28 cellular contexts compared by ENCODE assay signal in the genomic region with DNA sequence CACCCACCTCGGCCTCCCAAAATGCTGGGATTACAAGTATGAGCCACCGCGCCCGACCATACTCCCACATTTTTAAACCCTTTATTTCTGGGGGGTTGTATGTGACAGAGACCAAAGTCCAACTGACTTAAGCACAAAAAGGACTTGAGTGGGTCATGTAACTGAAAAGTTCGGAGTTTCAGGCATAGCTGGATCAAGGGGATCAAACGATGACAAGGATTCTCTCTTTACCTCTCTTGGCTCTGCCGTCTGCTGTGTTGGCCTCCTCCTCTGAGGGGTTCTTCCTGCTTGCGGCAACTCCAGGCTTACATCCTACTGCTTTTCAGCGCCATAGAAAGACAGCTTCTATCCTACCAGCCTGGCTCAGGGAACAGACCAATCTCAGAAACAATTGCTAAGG. TPM values are rescaled to one million over a fixed set of nuclear protein-coding genes. Genes with fewer than 3 reads are reported as not detected.
DNase-seq lines count a peak whose midpoint lies in the region; ATAC-seq, FAIRE-seq and TF ChIP-seq lines count a peak whose summit lies in the region.
"Had no signal": no experiment of that assay in that cellular context is flagged by ENCODE, and none has a peak within 500 bp of the region (broad histone marks: within the 10 kb centered on the region; RNA-seq: fewer than 3 reads in every experiment).

No MANE protein-coding gene starts in this region.

- no peak overlapping the region for H3K4me2 ChIP-seq in A549
- H3K4me2 ChIP-seq: BLaER1 had no signal

- H3K27ac Mint-ChIP-seq in WTC11: peak overlapping the region; percentile 49; the same call in 1 of the 2 replicates
- H3K27ac Mint-ChIP-seq: CD14-positive monocyte had no signal

- DNase-seq in A549 (ENCODE audit: low read depth in 1 of 2, low spot score in 1 of 2): no peak
- DNase-seq in H7: peak; percentile 13
- no peak for DNase-seq in WTC11 (ENCODE audit: low spot score)
- DNase-seq in psoas muscle: no peak
- no peak for DNase-seq in GM13977 (ENCODE audit: low spot score)
- DNase-seq in amniotic stem cell (lab: John Stamatoyannopoulos, UW): no peak
- DNase-seq in frontal cortex (ENCODE audit: low spot score in 2 of 2): no peak
- DNase-seq: 8988T; BE2C; C1 segment of cervical spinal cord; CD4-positive, alpha-beta memory T cell; CD4-positive, CD25-positive, alpha-beta regulatory T cell; CD8-positive, alpha-beta memory T cell; COR-L47; DMS 273 treated with DMSO at 0.1 percent for 48 hours; DMS153; DMS53; DMS79; DND-41; EL; GDM1 had no signal

- H3K4me1 ChIP-seq in A549 (no peaks in the 10 kb centered on the region; the same call in 2 of the 3 replicates), psoas muscle (peaks cover 24% of the 10 kb centered on the region)
- H3K4me1 ChIP-seq: BE2C had no signal

- no peaks in the 10 kb centered on the region for H3K27me3 Mint-ChIP-seq in WTC11 (ENCODE audit: low read depth)
- H3K27me3 Mint-ChIP-seq: CD4-positive, alpha-beta memory T cell; CD4-positive, CD25-positive, alpha-beta regulatory T cell; CD8-positive, alpha-beta memory T cell had no signal

- H3K4me3 Mint-ChIP-seq in WTC11: no peak overlapping the region
- H3K4me3 Mint-ChIP-seq: CD14-positive monocyte; CD4-positive, alpha-beta memory T cell had no signal

- H3K4me3 ChIP-seq in A549: no peak overlapping the region
- no peak overlapping the region for H3K4me3 ChIP-seq in H7 (ENCODE audit: insufficient read depth, low read depth, low read length)
- no peak overlapping the region for H3K4me3 ChIP-seq in psoas muscle
- H3K4me3 ChIP-seq: BLaER1, GM12878 had no signal

- H3K36me3 ChIP-seq in H7 (replicated peaks; ENCODE audit: control insufficient read depth, insufficient read depth, low read length): no peaks in the 10 kb centered on the region
- H3K36me3 ChIP-seq in psoas muscle (ENCODE audit: insufficient read depth in 1 of 2, low read depth in 1 of 2): no peaks in the 10 kb centered on the region
- H3K36me3 ChIP-seq: BE2C had no signal

- TF ChIP-seq RAD21 in A549 (conservative IDR thresholded peaks at IDR 0.05 in 1 of 2, IDR thresholded peaks at IDR 0.05 in 1 of 2): no peak

- H3K9me3 ChIP-seq in A549 (no peaks in the 10 kb centered on the region), psoas muscle (no peaks in the 10 kb centered on the region)
- H3K9me3 ChIP-seq: BE2C, BLaER1 had no signal

- intact Hi-C loops in psoas muscle (cut with DNase I): no loop called here

- peaks cover 12% of the 10 kb centered on the region for H3K4me1 Mint-ChIP-seq in WTC11
- H3K4me1 Mint-ChIP-seq: CD14-positive monocyte had no signal

- ATAC-seq in A549: 0 out of 6 replicates have a peak, but pooled peaks have one; percentile 20
- ATAC-seq in WTC11: no peak
- no peak for ATAC-seq in psoas muscle
- ATAC-seq in HG03139 (IDR thresholded peaks at IDR 0.05; ENCODE audit: unreplicated experiment): no peak
- ATAC-seq: GM12878 had no signal

- no peak for FAIRE-seq in A549 (lab: Jason Lieb, UNC)
- no peak for FAIRE-seq in frontal cortex (lab: Jason Lieb, UNC)
- FAIRE-seq: A204.1, GM12878, GM12892, GM19239 had no signal

- in situ Hi-C loops in GM13977 (cut with MboI; ENCODE audit: low pct_unique_long_range_greater_than_20kb, low sequenced_read_pairs, unreplicated experiment): no loop called here

- CTCF ChIA-PET in A549 (lab: Yijun Ruan, JAX): interaction anchor here (1.8 to 42.1 kb wide), 2 partner anchors 23 to 266 kb away, joined by 9 to 864 read pairs; partner anchors contain the start of gene SBK1
- CTCF ChIA-PET in WTC11 (lab: Charles Lee): interaction anchor here (1.3 to 4.2 kb wide), 2 partner anchors 33 to 38 kb away, joined by 4 to 23 read pairs; no protein-coding TSS in a partner anchor

- no peaks in the 10 kb centered on the region for H3K9me3 Mint-ChIP-seq in WTC11
- H3K9me3 Mint-ChIP-seq: CD4-positive, alpha-beta memory T cell; CD8-positive, alpha-beta memory T cell had no signal

- peaks cover 5% of the 10 kb centered on the region for H3K36me3 Mint-ChIP-seq in WTC11
- H3K36me3 Mint-ChIP-seq: CD14-positive monocyte; CD4-positive, alpha-beta memory T cell; CD4-positive, CD25-positive, alpha-beta regulatory T cell; CD8-positive, alpha-beta memory T cell had no signal

- 81% methylated on average over 9 of the region's 9 CpGs for WGBS in A549 (ENCODE audit: missing lambda C conversion rate)
- 79 to 86% (median 85%) methylated on average over 9 of the region's 9 CpGs for WGBS in psoas muscle, 3 donors

- no peak for TF ChIP-seq EP300 in A549 (IDR thresholded peaks at IDR 0.05)

- TF ChIP-seq CTCF in A549 (IDR thresholded peaks at IDR 0.05) (no peak), WTC11 (IDR thresholded peaks at IDR 0.05) (no peak), psoas muscle (IDR thresholded peaks at IDR 0.05) (no peak), GM13977 (IDR thresholded peaks at IDR 0.05; ENCODE audit: extremely low read depth, insufficient read depth, missing control alignments) (no peak)

- POLR2A ChIA-PET in A549 (lab: Yijun Ruan, JAX): no interaction called here
- POLR2A ChIA-PET in WTC11 (lab: Charles Lee): interaction anchor here (0.5 to 0.9 kb wide), 2 partner anchors 8 to 63 kb away, joined by 3 to 8 read pairs; no protein-coding TSS in a partner anchor

- TF ChIP-seq POLR2A in A549 (IDR thresholded peaks at IDR 0.05; ENCODE audit: low read length): no peak

- H3K27ac ChIP-seq in A549 (no peak overlapping the region), psoas muscle (peak overlapping the region; percentile 55)
- H3K27ac ChIP-seq: BLaER1 had no signal

- no peaks in the 10 kb centered on the region for H3K27me3 ChIP-seq in H7 (ENCODE audit: control insufficient read depth, insufficient read depth, low read length)
- H3K27me3 ChIP-seq in psoas muscle (ENCODE audit: insufficient read depth in 3 of 3, low read length in 2 of 3): no peaks in the 10 kb centered on the region
- H3K27me3 ChIP-seq: BE2C, BLaER1 had no signal

TF ChIP-seq in A549, 52 proteins besides CTCF, POLR2A, EP300 and RAD21:
- TF ChIP-seq FOXS1 (CRISPR knock-in tag; IDR thresholded peaks at IDR 0.05) (no peak), CHD4 (IDR thresholded peaks at IDR 0.05; ENCODE audit: borderline replicate concordance) (no peak), EHMT2 (IDR thresholded peaks at IDR 0.05; ENCODE audit: low read depth) (no peak), CBX8 (IDR thresholded peaks at IDR 0.05) (no peak)

TF ChIP-seq in WTC11, 78 proteins besides CTCF, POLR2A, EP300 and RAD21 (continues in another document):
- TF ChIP-seq ARID4B (CRISPR knock-in tag; IDR thresholded peaks at IDR 0.05; ENCODE audit: borderline replicate concordance): no peak
- no peak for TF ChIP-seq FOXK1 (CRISPR knock-in tag; IDR thresholded peaks at IDR 0.05)
- TF ChIP-seq ZBTB43 (CRISPR knock-in tag; IDR thresholded peaks at IDR 0.05): no peak
- TF ChIP-seq ATF3 (CRISPR knock-in tag; conservative IDR thresholded peaks at IDR 0.05): no peak
- TF ChIP-seq NR3C1 (CRISPR knock-in tag; conservative IDR thresholded peaks at IDR 0.05; ENCODE audit: low read depth): no peak

RNA-seq across cellular contexts. Expression of gene SBK1, which starts 9.2 kb away (rescaled TPM):
- 0.13 and 0.20 TPM in 2 replicates for polyA plus RNA-seq in A549 (2011; rRNA removed)
- polyA plus RNA-seq in A549 (2012; cell fraction: cytosol; rRNA removed): 0.16 and 0.29 TPM in 2 replicates
- polyA plus RNA-seq in A549 (2012; cell fraction: nucleus; rRNA removed): 0.39 and 0.44 TPM in 2 replicates
- 0.28 to 0.45 TPM (median 0.43 TPM) in 3 replicates for polyA plus RNA-seq in A549 (2017; fragmentation: RNase III; extraction: RNeasy Plus Mini Kit Qiagen cat#74134 plus additional on column Dnase treatment)
- polyA minus RNA-seq in A549 (2011; rRNA and poly(A)+ RNA removed): 0.24 and 0.33 TPM in 2 replicates
- total RNA-seq in H7 (2014; rRNA removed; shearing (Covaris generic)): 23.6 and 26.0 TPM in 2 replicates
- 79.4 to 85.7 TPM (median 82.6 TPM) in 3 replicates for total RNA-seq in WTC11 (2021)
- 10 to 100 TPM in 2 of 4 donors, 1 to 10 TPM in 2; 2.5 to 20.6 (median 9.2) TPM for total RNA-seq in psoas muscle
- polyA plus RNA-seq in psoas muscle: 1 to 10 TPM; 1.3 to 5.3 (median 1.9) TPM
- total RNA-seq in frontal cortex: 13.9 TPM

Comparison
In these comparisons a context has a peak if more than half of its experiments do, and no peak if none do; other contexts are left out.
1. ATAC-seq: peak in A549 (2 of 2); none in WTC11 (single experiment), psoas muscle (0 of 4) and HG03139 (single experiment).